29 cellular contexts compared by ENCODE assay signal in the genomic region with DNA sequence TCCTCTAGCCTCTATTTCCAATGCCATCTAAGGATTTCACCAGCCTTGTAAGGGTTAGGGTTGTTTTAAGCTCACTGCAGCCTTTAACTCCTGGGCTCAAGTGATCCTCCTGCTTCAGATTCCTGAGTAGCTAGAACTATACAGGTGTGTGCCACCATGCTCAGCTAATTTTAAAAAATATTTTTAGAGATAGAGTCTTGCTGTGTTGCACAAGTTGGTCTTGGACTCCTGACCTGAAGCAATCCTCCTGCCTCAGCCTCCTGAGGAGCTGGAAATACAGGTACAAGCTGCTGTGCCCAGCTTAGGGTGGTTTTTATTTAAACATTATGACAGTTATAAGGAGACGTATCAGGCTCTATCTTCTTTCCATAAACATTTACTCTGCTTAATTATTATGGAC. TPM values are rescaled to one million over a fixed set of nuclear protein-coding genes. Genes with fewer than 3 reads are reported as not detected.
DNase-seq lines count a peak whose midpoint lies in the region; ATAC-seq lines count a peak whose summit lies in the region.
"Had no signal": no experiment of that assay in that cellular context is flagged by ENCODE, and none has a peak within 500 bp of the region (broad histone marks: within the 10 kb centered on the region; RNA-seq: fewer than 3 reads in every experiment).

No MANE protein-coding gene starts in this region.

- no peak overlapping the region for H3K4me2 ChIP-seq in trophoblast cell (ENCODE audit: low read length)
- H3K4me2 ChIP-seq: A549; BLaER1; BLaER1 treated with 17β-estradiol and CSF1 and Interleukin-3, amounts not matched to agents 10 nM and 100 nM had no signal

- no peak overlapping the region for H2BK120ac ChIP-seq in trophoblast cell (ENCODE audit: insufficient read depth, low read length, poor library complexity)

- no peak overlapping the region for H3K27ac ChIP-seq in trophoblast cell (ENCODE audit: low read depth, low read length)
- H3K27ac ChIP-seq: 22Rv1; A549; BLaER1; BLaER1 treated with 17β-estradiol and CSF1 and Interleukin-3, amounts not matched to agents 10 nM and 100 nM; C4-2B had no signal

- no peak overlapping the region for H2AFZ ChIP-seq in trophoblast cell (ENCODE audit: insufficient read depth, low read length, poor library complexity)

- no peak overlapping the region for H3K23ac ChIP-seq in trophoblast cell (ENCODE audit: low read length)

- H3K27me3 ChIP-seq in trophoblast cell (ENCODE audit: insufficient read depth, low read length) = no peaks in the 10 kb centered on the region
- H3K27me3 ChIP-seq: BE2C; BLaER1; BLaER1 treated with 17β-estradiol and CSF1 and Interleukin-3, amounts not matched to agents 10 nM and 100 nM had no signal

- no peak overlapping the region for H2BK5ac ChIP-seq in trophoblast cell (ENCODE audit: low read depth, low read length, poor library complexity)

- no CpG with 5 or more reads among the region's 1 CpG for WGBS in trophoblast cell (ENCODE audit: extremely low coverage, insufficient coverage, insufficient read length)

- H3K4ac ChIP-seq in trophoblast cell (ENCODE audit: low read depth, low read length) = no peak overlapping the region

- no peak overlapping the region for H4K91ac ChIP-seq in trophoblast cell (ENCODE audit: low read depth, low read length)

- H3K79me1 ChIP-seq in trophoblast cell (ENCODE audit: low read length) = no peaks in the 10 kb centered on the region

- H2AK5ac ChIP-seq in trophoblast cell (ENCODE audit: low read length) = no peak overlapping the region

- H3K4me1 ChIP-seq in trophoblast cell (ENCODE audit: control insufficient read depth in 1 of 2, insufficient read depth in 2 of 2, low read length in 2 of 2) = no peaks in the 10 kb centered on the region
- H3K4me1 ChIP-seq: A549; BE2C; BLaER1; BLaER1 treated with 17β-estradiol and CSF1 and Interleukin-3, amounts not matched to agents 10 nM and 100 nM; Caco-2 had no signal

- H4K12ac ChIP-seq in trophoblast cell (ENCODE audit: low read depth, low read length) = no peak overlapping the region

- no peaks in the 10 kb centered on the region for H3K36me3 ChIP-seq in trophoblast cell (ENCODE audit: control insufficient read depth in 1 of 2, insufficient read depth in 2 of 2, low read length in 2 of 2)
- H3K36me3 ChIP-seq: BE2C; BLaER1; BLaER1 treated with 17β-estradiol and CSF1 and Interleukin-3, amounts not matched to agents 10 nM and 100 nM had no signal

- ATAC-seq in GM21423 (IDR thresholded peaks at IDR 0.05; ENCODE audit: unreplicated experiment) = no peak
- ATAC-seq: A549; CD8-positive, alpha-beta T cell had no signal

- no peak overlapping the region for H3K9ac ChIP-seq in trophoblast cell (ENCODE audit: low read length)
- H3K9ac ChIP-seq: BLaER1; BLaER1 treated with 17β-estradiol and CSF1 and Interleukin-3, amounts not matched to agents 10 nM and 100 nM had no signal

- H3K79me2 ChIP-seq in trophoblast cell (ENCODE audit: control insufficient read depth, insufficient read depth, low read length, poor library complexity) = no peaks in the 10 kb centered on the region

- H4K8ac ChIP-seq in trophoblast cell (ENCODE audit: low read depth, low read length) = no peak overlapping the region

- H2BK12ac ChIP-seq in trophoblast cell (ENCODE audit: low read length) = no peak overlapping the region

- H3K4me3 ChIP-seq in trophoblast cell (ENCODE audit: low read depth, low read length) = no peak overlapping the region
- H3K4me3 ChIP-seq: A549; BLaER1; BLaER1 treated with 17β-estradiol and CSF1 and Interleukin-3, amounts not matched to agents 10 nM and 100 nM had no signal

- DNase-seq in trophoblast cell = peak; percentile 79 to 88
- DNase-seq: 8988T; ACHN; AML-193; BE2C; C1 segment of cervical spinal cord; Caco-2; Calu3; CD4-positive, alpha-beta memory T cell; CD4-positive, alpha-beta T cell; CD4-positive, CD25-positive, alpha-beta regulatory T cell; CD8-positive, alpha-beta memory T cell; CD8-positive, alpha-beta T cell; COR-L47; DMS 273 treated with DMSO at 0.1 percent for 48 hours; DMS153; DMS53; DMS79; DMS79 treated with DMSO at 0.1 percent for 48 hours; DND-41; EL had no signal

- no peak overlapping the region for H3K18ac ChIP-seq in trophoblast cell (ENCODE audit: low read length)

- no peak overlapping the region for H3K14ac ChIP-seq in trophoblast cell (ENCODE audit: low read length)

- H3K9me3 ChIP-seq in trophoblast cell (ENCODE audit: insufficient read depth, low read depth, low read length) = peaks cover 2% of the 10 kb centered on the region
- H3K9me3 ChIP-seq: A549; BE2C; BLaER1; BLaER1 treated with 17β-estradiol and CSF1 and Interleukin-3, amounts not matched to agents 10 nM and 100 nM; Caco-2 had no signal

RNA-seq across cellular contexts. Expression of gene ANKRD6, which starts 26.5 kb away (rescaled TPM):
- polyA plus RNA-seq in trophoblast cell (2013) = 25.4 and 27.8 TPM in 2 replicates

RNA-seq across cellular contexts. Expression of gene RRAGD, which starts 47.4 kb away (rescaled TPM):
- 0.85 and 1.0 TPM in 2 replicates for polyA plus RNA-seq in trophoblast cell (2013)
- polyA plus RNA-seq: AG04450, BJ had no signal
